Comparison of ENCODE assay signal across 8 cellular contexts in genomic region chr17:82037113-82037888, GRCh38. TPM values are rescaled to one million over a fixed set of nuclear protein-coding genes. Genes with fewer than 3 reads are reported as not detected.
DNase-seq lines count a peak whose midpoint lies in the region; ATAC-seq and TF ChIP-seq lines count a peak whose summit lies in the region.

Gene DCXR, minus strand, starts transcription at chr17:82037697. Its CDS starts 15 bp downstream, at chr17:82037682.

- H3K4me2 ChIP-seq in H9 (ENCODE audit: insufficient read depth, insufficient read length, low read length), result peak within 1 kb of the TSS; percentile 37

- no peak within 1 kb of the TSS for H3K14ac ChIP-seq in H9 (ENCODE audit: insufficient read depth, low read length)

- H3K27ac Mint-ChIP-seq in H9 (peak within 1 kb of the TSS in 2 of 3 experiments; percentile 86 to 91; a peak in 3 of 7 replicates), nephron progenitor cell (peak within 1 kb of the TSS; percentile 79)
- H3K27ac Mint-ChIP-seq in stimulated activated naive CD8-positive, alpha-beta T cell treated with anti-CD3 and anti-CD28 coated beads, Interleukin-15, amount 100 ng/mL, for 72 hours, result peak within 1 kb of the TSS; percentile 78 to 79

- H2BK12ac ChIP-seq in H9 (ENCODE audit: insufficient read length, low read depth, low read length), result no peak within 1 kb of the TSS

- no peak within 1 kb of the TSS for H2BK15ac ChIP-seq in H9 (ENCODE audit: low read depth, low read length)

- peak; percentile 95 for ATAC-seq in stimulated activated naive CD8-positive, alpha-beta T cell treated with anti-CD3 and anti-CD28 coated beads, Interleukin-15, amount 100 ng/mL, for 72 hours

- H3K4me3 ChIP-seq in MG63 (peak within 1 kb of the TSS; percentile 57), fibroblast of pulmonary artery (replicated peaks; ENCODE audit: low read depth, low read length) (peak within 1 kb of the TSS; percentile 67)

- H3K27me3 ChIP-seq in H9 (ENCODE audit: insufficient read depth, low read length), result no peaks in the 10 kb centered on the region; the same call in 1 of the 2 replicates
- H3K27me3 ChIP-seq in MG63, result no peaks in the 10 kb centered on the region

- H3K23ac ChIP-seq in H9 (ENCODE audit: insufficient read length, low read depth, low read length), result no peak within 1 kb of the TSS

- peaks cover 14% of the 10 kb centered on the region for H3K27me3 Mint-ChIP-seq in H9 (ENCODE audit: low read depth)
- H3K27me3 Mint-ChIP-seq in nephron progenitor cell (ENCODE audit: low read depth, poor library complexity), result peaks cover 11% of the 10 kb centered on the region
- H3K27me3 Mint-ChIP-seq in stimulated activated naive CD8-positive, alpha-beta T cell treated with anti-CD3 and anti-CD28 coated beads, Interleukin-15, amount 100 ng/mL, for 72 hours, result no peaks in the 10 kb centered on the region

- H3K4ac ChIP-seq in H9 (ENCODE audit: low read depth, low read length), result no peak within 1 kb of the TSS

- H3K79me2 ChIP-seq in H9 (ENCODE audit: insufficient read depth, low read length), result no peaks in the 10 kb centered on the region

- H3T11ph ChIP-seq in H9 (ENCODE audit: low read length), result no peak within 1 kb of the TSS

- H3K4me1 Mint-ChIP-seq in H9 (peaks cover 17 to 33% of the 10 kb centered on the region in 2 experiments), nephron progenitor cell (peaks cover 46% of the 10 kb centered on the region)
- peaks cover 33% of the 10 kb centered on the region for H3K4me1 Mint-ChIP-seq in stimulated activated naive CD8-positive, alpha-beta T cell treated with anti-CD3 and anti-CD28 coated beads, Interleukin-15, amount 100 ng/mL, for 72 hours

- in situ Hi-C loops in G401 (cut with HindIII; ENCODE audit: low sequenced_read_pairs), result no loop called here

- peak within 1 kb of the TSS; percentile 74 to 83 for H3K4me3 Mint-ChIP-seq in H9
- H3K4me3 Mint-ChIP-seq in nephron progenitor cell, result peak within 1 kb of the TSS; percentile 79
- peak within 1 kb of the TSS; percentile 87 to 92 for H3K4me3 Mint-ChIP-seq in stimulated activated naive CD8-positive, alpha-beta T cell treated with anti-CD3 and anti-CD28 coated beads, Interleukin-15, amount 100 ng/mL, for 72 hours

- no peak within 1 kb of the TSS for H4K5ac ChIP-seq in H9 (ENCODE audit: insufficient read length, low read depth, low read length)

- no peak within 1 kb of the TSS for H3K9ac ChIP-seq in H9 (ENCODE audit: extremely low read depth, insufficient read length, low read length)

- H2BK120ac ChIP-seq in H9 (ENCODE audit: low read depth, low read length, poor library complexity, severe bottlenecking), result no peak within 1 kb of the TSS

- TF ChIP-seq CTCF in H9 (conservative IDR thresholded peaks at IDR 0.05), result peak; percentile 89
- TF ChIP-seq CTCF in fibroblast of pulmonary artery (IDR thresholded peaks at IDR 0.05; ENCODE audit: low read length, missing control alignments), result peak; percentile 34
- TF ChIP-seq CTCF in nephron progenitor cell (IDR thresholded peaks at IDR 0.05), result peak; percentile 67

- H3K9me3 ChIP-seq in H9 (ENCODE audit: control insufficient read depth, low read depth, low read length), result no peaks in the 10 kb centered on the region
- no peaks in the 10 kb centered on the region for H3K9me3 ChIP-seq in MG63

- no peak within 1 kb of the TSS for H2AK5ac ChIP-seq in H9 (ENCODE audit: insufficient read length, low read length)

- no CpG with 5 or more reads among the region's 91 CpGs for WGBS in H9 (ENCODE audit: extremely low coverage, insufficient read length, low lambda C conversion rate)

- H3K23me2 ChIP-seq in H9 (ENCODE audit: insufficient read length, low read depth, low read length, poor library complexity, severe bottlenecking), result peaks cover 4% of the 10 kb centered on the region

- peaks cover 8 to 16% (median 12%) of the 10 kb centered on the region in 3 experiments; a peak in 6 of 7 replicates for H3K36me3 Mint-ChIP-seq in H9 (ENCODE audit: insufficient read depth in 1 of 3, low read depth in 3 of 3)
- no peaks in the 10 kb centered on the region for H3K36me3 Mint-ChIP-seq in nephron progenitor cell (ENCODE audit: low read depth)

- H3K27ac ChIP-seq in H9 (ENCODE audit: insufficient read length, low read depth, low read length), result no peak within 1 kb of the TSS

- no peak within 1 kb of the TSS for H2BK5ac ChIP-seq in H9 (ENCODE audit: insufficient read length, low read length)

- no peak within 1 kb of the TSS for H3K56ac ChIP-seq in H9 (ENCODE audit: insufficient read length, low read depth, low read length)

- H3K4me1 ChIP-seq in H9 (ENCODE audit: insufficient read depth, low read length), result no peaks in the 10 kb centered on the region

- no peaks in the 10 kb centered on the region; a peak in 2 of 5 replicates for H3K9me3 Mint-ChIP-seq in H9
- peaks cover 8% of the 10 kb centered on the region for H3K9me3 Mint-ChIP-seq in nephron progenitor cell
- H3K9me3 Mint-ChIP-seq in stimulated activated naive CD8-positive, alpha-beta T cell treated with anti-CD3 and anti-CD28 coated beads, Interleukin-15, amount 100 ng/mL, for 72 hours, result no peaks in the 10 kb centered on the region

- peak within 1 kb of the TSS; percentile 48 for H3K18ac ChIP-seq in H9 (ENCODE audit: insufficient read length, low read depth, low read length)

- H4K91ac ChIP-seq in H9 (ENCODE audit: insufficient read length, low read depth, low read length), result no peak within 1 kb of the TSS

- peaks cover 8% of the 10 kb centered on the region; the same call in 1 of the 2 replicates for H3K36me3 ChIP-seq in MG63

- H2BK20ac ChIP-seq in H9 (ENCODE audit: low read depth, low read length, poor library complexity, severe bottlenecking), result no peak within 1 kb of the TSS

- no peaks in the 10 kb centered on the region for H3K79me1 ChIP-seq in H9 (ENCODE audit: insufficient read depth, low read depth, low read length, poor library complexity, severe bottlenecking)

- DNase-seq in G401 (ENCODE audit: low spot score) (peak; percentile 98), H9 (peak; percentile 100), MG63 (peak; percentile 99), SHP77 treated with DMSO at 0.1 percent for 48 hours (lab: John Stamatoyannopoulos, UW) (peak; percentile 94), fibroblast of pulmonary artery (ENCODE audit: low read depth) (peak; percentile 95), nephron progenitor cell (peak; percentile 98)
- peak; percentile 98 for DNase-seq in activated effector memory CD4-positive, alpha-beta T cell treated with anti-CD3 and anti-CD28 coated beads, Interleukin-2, amount 50 U/mL, for 16 hours
- peak; percentile 97 to 98 for DNase-seq in stimulated activated naive CD8-positive, alpha-beta T cell treated with anti-CD3 and anti-CD28 coated beads, Interleukin-15, amount 100 ng/mL, for 72 hours

- no peaks in the 10 kb centered on the region for H4K20me1 ChIP-seq in H9 (ENCODE audit: control insufficient read depth, insufficient read depth, insufficient read length)

- no peak within 1 kb of the TSS for H4K8ac ChIP-seq in H9 (replicated peaks; ENCODE audit: insufficient read length, low read depth, low read length)

- H2AFZ ChIP-seq in H9 (ENCODE audit: low read length), result no peak within 1 kb of the TSS

RNA-seq across cellular contexts. Expression of gene DCXR, which starts in this region (rescaled TPM):
- 131 and 135 TPM in 2 replicates for total RNA-seq in G401 (2014; rRNA removed; shearing (Covaris generic))
- total RNA-seq in H9 (2021), result 90.6 and 93.6 TPM in 2 replicates
- total RNA-seq in MG63 (2014; rRNA removed; shearing (Covaris generic); ENCODE audit: low replicate concordance), result 44.0 and 73.1 TPM in 2 replicates

Comparison
In these comparisons a context has a peak if more than half of its experiments do, and no peak if none do; other contexts are left out.
1. CTCF ChIP-seq: peak in every context shown above with its lines; median percentile 89 in H9; 67 in nephron progenitor cell; 34 in fibroblast of pulmonary artery.